Comparison of ENCODE assay signal across 8 cellular contexts in genomic region chr4:95165926-95166524, GRCh38.
DNase-seq lines count a peak whose midpoint lies in the region; ATAC-seq and TF ChIP-seq lines count a peak whose summit lies in the region.

No MANE protein-coding gene starts in this region.

- no peaks in the 10 kb centered on the region for H3K9me1 ChIP-seq in IMR-90 (ENCODE audit: insufficient read depth, low read length)

- no peak overlapping the region for H4K8ac ChIP-seq in IMR-90 (ENCODE audit: low read depth in 2 of 2, low read length in 2 of 2)

- ATAC-seq in GM21737 (IDR thresholded peaks at IDR 0.05; ENCODE audit: unreplicated experiment): peak; percentile 78
- ATAC-seq in IMR-90 (ENCODE audit: low read depth): peak; percentile 85

- no peak overlapping the region for H4K91ac ChIP-seq in IMR-90 (ENCODE audit: insufficient read depth, low read depth, low read length)

- no peak overlapping the region for H3K14ac ChIP-seq in IMR-90 (replicated peaks; ENCODE audit: low read depth, low read length)

- no peak overlapping the region for H3K4me2 ChIP-seq in IMR-90 (ENCODE audit: low read depth, low read length)

- H2BK20ac ChIP-seq in IMR-90 (ENCODE audit: low read depth, low read length): no peak overlapping the region

- no peak overlapping the region for H3K18ac ChIP-seq in IMR-90 (ENCODE audit: low read depth, low read length)

- in situ Hi-C loops in IMR-90 (cut with MboI; ENCODE audit: low sequenced_read_pairs) (no loop called here), transverse colon (cut with MboI; ENCODE audit: low pct_ligation_motif_present in 1 of 4, low pct_unique_long_range_greater_than_20kb in 1 of 4, low sequenced_read_pairs in 3 of 4) (no loop called here)

- intact Hi-C loops in IMR-90 (cut with micrococcal nuclease) (loop anchor here (2.0 to 10.0 kb wide), 3 partner anchors 349 to 869 kb away; partner anchors contain the start of gene UNC5C), transverse colon (cut with DNase I; ENCODE audit: low total_unique reads) (no loop called here)

- DNase-seq in stimulated activated CD4-positive, alpha-beta T cell treated with anti-CD3 and anti-CD28 coated beads, Interleukin-15, amount 100 ng/mL, for 24 hours: peak; percentile 29
- DNase-seq in stimulated activated CD4-positive, alpha-beta T cell treated with anti-CD3 and anti-CD28 coated beads, Interleukin-1b, Interleukin-23, amount 100 ng/mL, for 48 hours: no peak
- peak; percentile 65 for DNase-seq in IMR-90
- peak; percentile 83 for DNase-seq in OCI-M1 (lab: John Stamatoyannopoulos, UW)
- peak; percentile 55 for DNase-seq in central memory CD4-positive, alpha-beta T cell
- no peak for DNase-seq in transverse colon

- H2AK9ac ChIP-seq in IMR-90 (replicated peaks; ENCODE audit: low read depth, low read length, poor library complexity): no peak overlapping the region

- H4K5ac ChIP-seq in IMR-90 (ENCODE audit: low read depth, low read length): no peak overlapping the region

- dilution Hi-C loops in IMR-90 (cut with HindIII; ENCODE audit: low sequenced_read_pairs, unreplicated experiment): no loop called here

- BruUV-seq in IMR-90 (replicated peaks; lab: Mats Ljungman, UMichigan): no TSS peak

- no peak for TF ChIP-seq POLR2A in IMR-90 (IDR thresholded peaks at IDR 0.05; ENCODE audit: low read depth, low read length)
- no peak for TF ChIP-seq POLR2A in transverse colon (IDR thresholded peaks at IDR 0.05)

- no peak overlapping the region for H3K23ac ChIP-seq in IMR-90 (ENCODE audit: low read depth, low read length)

- H3K56ac ChIP-seq in IMR-90 (ENCODE audit: extremely low read depth, insufficient read depth, low read length): no peak overlapping the region

- H3K9ac ChIP-seq in IMR-90 (ENCODE audit: low read depth, low read length): no peak overlapping the region

- H2AFZ ChIP-seq in IMR-90 (replicated peaks; ENCODE audit: low read length, poor library complexity): no peak overlapping the region

- no peaks in the 10 kb centered on the region for H3K27me3 ChIP-seq in IMR-90 (ENCODE audit: control insufficient read depth, insufficient read depth, low read length)
- no peaks in the 10 kb centered on the region for H3K27me3 ChIP-seq in layer of hippocampus (ENCODE audit: control insufficient read depth, insufficient read depth, low read length)
- no peaks in the 10 kb centered on the region for H3K27me3 ChIP-seq in transverse colon

- H3K4me3 ChIP-seq in IMR-90 (ENCODE audit: insufficient read depth, low read depth, low read length): no peak overlapping the region
- H3K4me3 ChIP-seq in transverse colon: no peak overlapping the region

- H3K4me1 ChIP-seq in IMR-90 (ENCODE audit: control insufficient read depth, insufficient read depth, low read length) (no peaks in the 10 kb centered on the region), transverse colon (no peaks in the 10 kb centered on the region)

- no peak overlapping the region for H2BK120ac ChIP-seq in IMR-90 (ENCODE audit: low read depth, low read length)

- H2AK5ac ChIP-seq in IMR-90 (ENCODE audit: low read depth, low read length): no peak overlapping the region

- POLR2A ChIA-PET in IMR-90 (lab: Charles Lee; ENCODE audit: unreplicated experiment): no interaction called here

- H3K79me1 ChIP-seq in IMR-90 (ENCODE audit: low read depth in 1 of 2, low read length in 2 of 2): no peaks in the 10 kb centered on the region

- CTCF ChIA-PET in IMR-90 (lab: Yijun Ruan, JAX): interaction anchor here (0.7 kb wide), 2 partner anchors 120 to 1930 kb away, joined by 3 read pairs; no protein-coding TSS in a partner anchor

- H4K20me1 ChIP-seq in IMR-90 (ENCODE audit: insufficient read depth, low read length): no peaks in the 10 kb centered on the region

- peak; percentile 81 for TF ChIP-seq RAD21 in IMR-90 (IDR thresholded peaks at IDR 0.05; ENCODE audit: low read length)

- H3K27ac ChIP-seq in IMR-90 (ENCODE audit: insufficient read depth, low read length) (no peak overlapping the region), layer of hippocampus (ENCODE audit: low read depth, low read length) (peak overlapping the region; percentile 55), transverse colon (no peak overlapping the region)

- WGBS in IMR-90 (ENCODE audit: extremely low coverage in 2 of 2, insufficient read length in 1 of 2), 2 experiments: no CpG with 5 or more reads among the region's 3 CpGs
- WGBS in transverse colon (ENCODE audit: low coverage in 1 of 2), 2 donors: 6 to 7% methylated on average over 3 of the region's 3 CpGs

- peak; percentile 70 for TF ChIP-seq CTCF in IMR-90 (conservative IDR thresholded peaks at IDR 0.05; ENCODE audit: low read depth, low read length)
- peak; percentile 59 to 70 (median 65) for TF ChIP-seq CTCF in transverse colon (IDR thresholded peaks at IDR 0.05)

- TF ChIP-seq EP300 in transverse colon (IDR thresholded peaks at IDR 0.05; ENCODE audit: low read depth): no peak

- H3K9me3 ChIP-seq in IMR-90 (ENCODE audit: control insufficient read depth, insufficient read depth, low read length) (no peaks in the 10 kb centered on the region), transverse colon (no peaks in the 10 kb centered on the region)

- no peak overlapping the region for H2BK15ac ChIP-seq in IMR-90 (ENCODE audit: low read depth, low read length)

- no peaks in the 10 kb centered on the region for H3K36me3 ChIP-seq in IMR-90 (ENCODE audit: control insufficient read depth, insufficient read depth, low read length)
- no peaks in the 10 kb centered on the region for H3K36me3 ChIP-seq in transverse colon

- no peak overlapping the region for H3K4ac ChIP-seq in IMR-90 (ENCODE audit: low read depth, low read length)

- no peak overlapping the region for H2BK5ac ChIP-seq in IMR-90 (ENCODE audit: low read depth, low read length, poor library complexity, severe bottlenecking)

TF ChIP-seq in IMR-90, 13 proteins besides CTCF, POLR2A, EP300 and RAD21:
- peak; percentile 74 for TF ChIP-seq SMC3 (IDR thresholded peaks at IDR 0.05; ENCODE audit: low read depth, low read length)
- TF ChIP-seq MAFK (IDR thresholded peaks at IDR 0.05; ENCODE audit: low read depth, low read length): no peak
TF ChIP-seq in IMR-90: peak in this region for 1.

Comparison
In these comparisons a context has a peak if more than half of its experiments do, and no peak if none do; other contexts are left out.
1. DNase-seq: peak in stimulated activated CD4-positive, alpha-beta T cell treated with anti-CD3 and anti-CD28 coated beads, Interleukin-15, amount 100 ng/mL, for 24 hours (single experiment), IMR-90 (single experiment), OCI-M1 (single experiment) and central memory CD4-positive, alpha-beta T cell (single experiment); none in stimulated activated CD4-positive, alpha-beta T cell treated with anti-CD3 and anti-CD28 coated beads, Interleukin-1b, Interleukin-23, amount 100 ng/mL, for 48 hours (single experiment) and transverse colon (single experiment).